Comparison of ENCODE assay signal across 13 cellular contexts in the genomic region with DNA sequence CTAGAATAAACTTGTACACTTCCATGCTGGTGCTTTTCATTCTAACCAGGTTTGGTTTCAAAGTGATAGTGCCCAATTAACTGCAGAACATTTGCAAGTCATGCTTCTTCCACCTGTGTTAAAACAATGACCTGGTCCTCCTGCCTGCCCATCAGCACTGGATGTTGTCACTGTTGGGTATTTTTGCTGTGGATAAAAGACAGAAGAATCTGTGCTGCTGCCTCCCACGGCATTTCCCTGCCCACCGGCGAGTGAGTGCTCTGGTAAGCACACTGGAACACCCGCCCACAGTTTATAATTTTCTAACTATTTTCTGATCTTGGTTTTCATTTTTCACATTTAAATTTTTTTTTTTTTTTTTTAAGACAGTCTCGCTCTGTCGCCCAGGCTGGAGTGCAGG. TPM values are rescaled to one million over a fixed set of nuclear protein-coding genes. Genes with fewer than 3 reads are reported as not detected.
DNase-seq lines count a peak whose midpoint lies in the region; ATAC-seq, FAIRE-seq and TF ChIP-seq lines count a peak whose summit lies in the region.
"Had no signal": no experiment of that assay in that cellular context is flagged by ENCODE, and none has a peak within 500 bp of the region (broad histone marks: within the 10 kb centered on the region; RNA-seq: fewer than 3 reads in every experiment).

No MANE protein-coding gene starts in this region.

- peak overlapping the region; percentile 98 for H3K27ac ChIP-seq in VCaP
- H3K27ac ChIP-seq: A549 had no signal

- ATAC-seq in stimulated activated memory B cell treated with anti-CD40 and anti-IgM and Interleukin-4, amounts not matched to agents 10 μg/mL and 1 μg/mL and 100 μg/mL, for 72 hours, result no peak
- ATAC-seq in GM19452 (IDR thresholded peaks at IDR 0.05; ENCODE audit: unreplicated experiment), result no peak
- ATAC-seq: A549 had no signal

- no peaks in the 10 kb centered on the region for H3K9me3 Mint-ChIP-seq in activated CD4-positive, alpha-beta T cell treated with anti-CD3 and anti-CD28 coated beads, Interleukin-2, amount 10 ng/mL, durations not matched to agents 24 days and 14 days
- H3K9me3 Mint-ChIP-seq in glutamatergic neuron (ENCODE audit: unreplicated experiment), result peaks cover 14% of the 10 kb centered on the region
- H3K9me3 Mint-ChIP-seq in stimulated activated memory B cell treated with anti-CD40 and anti-IgM and Interleukin-4, amounts not matched to agents 10 μg/mL and 1 μg/mL and 100 μg/mL, for 72 hours, result no peaks in the 10 kb centered on the region

- peak overlapping the region; percentile 19 for H3K4me3 Mint-ChIP-seq in activated CD4-positive, alpha-beta T cell treated with anti-CD3 and anti-CD28 coated beads, Interleukin-2, amount 10 ng/mL, durations not matched to agents 24 days and 14 days
- peak overlapping the region; percentile 72 for H3K4me3 Mint-ChIP-seq in glutamatergic neuron (ENCODE audit: unreplicated experiment)
- H3K4me3 Mint-ChIP-seq in stimulated activated memory B cell treated with anti-CD40 and anti-IgM and Interleukin-4, amounts not matched to agents 10 μg/mL and 1 μg/mL and 100 μg/mL, for 72 hours, result no peak overlapping the region

- H3K27me3 Mint-ChIP-seq in activated CD4-positive, alpha-beta T cell treated with anti-CD3 and anti-CD28 coated beads, Interleukin-2, amount 10 ng/mL, durations not matched to agents 24 days and 14 days, result peaks cover 2% of the 10 kb centered on the region
- H3K27me3 Mint-ChIP-seq in glutamatergic neuron (ENCODE audit: unreplicated experiment), result peaks cover 20% of the 10 kb centered on the region
- H3K27me3 Mint-ChIP-seq in stimulated activated memory B cell treated with anti-CD40 and anti-IgM and Interleukin-4, amounts not matched to agents 10 μg/mL and 1 μg/mL and 100 μg/mL, for 72 hours, result no peaks in the 10 kb centered on the region

- peak overlapping the region; percentile 31 for H3K27ac Mint-ChIP-seq in activated CD4-positive, alpha-beta T cell treated with anti-CD3 and anti-CD28 coated beads, Interleukin-2, amount 10 ng/mL, durations not matched to agents 24 days and 14 days
- peak overlapping the region; percentile 54 for H3K27ac Mint-ChIP-seq in glutamatergic neuron (ENCODE audit: unreplicated experiment)
- peak overlapping the region; percentile 9 for H3K27ac Mint-ChIP-seq in stimulated activated memory B cell treated with anti-CD40 and anti-IgM and Interleukin-4, amounts not matched to agents 10 μg/mL and 1 μg/mL and 100 μg/mL, for 72 hours

- no peak for DNase-seq in activated CD4-positive, alpha-beta T cell treated with anti-CD3 and anti-CD28 coated beads, Interleukin-2, amount 10 ng/mL, durations not matched to agents 24 days and 14 days
- DNase-seq in activated CD4-positive, alpha-beta T cell treated with anti-CD3 and anti-CD28 coated beads for 1 hour, result no peak
- DNase-seq in glutamatergic neuron (no peak), activated gamma-delta T cell (lab: John Stamatoyannopoulos, UW) (no peak), urothelium cell line (ENCODE audit: low spot score) (no peak)
- DNase-seq: activated gamma-delta T cell treated with Interleukin-2 at 50 U/mL for 16 hours, NCI-H1048, NCI-H226, sigmoid colon had no signal

- TF ChIP-seq CTCF in VCaP (conservative IDR thresholded peaks at IDR 0.05) (no peak), glutamatergic neuron (IDR thresholded peaks at IDR 0.05; ENCODE audit: partially characterized antibody, unreplicated experiment) (no peak)

- no peak for FAIRE-seq in urothelium cell line (lab: Jason Lieb, UNC)
- FAIRE-seq: A549 had no signal

- intact Hi-C loops in activated CD4-positive, alpha-beta T cell treated with anti-CD3 and anti-CD28 coated beads, Interleukin-2, amount 10 ng/mL, durations not matched to agents 24 days and 14 days (cut with micrococcal nuclease), result no loop called here

- peaks cover 15% of the 10 kb centered on the region for H3K36me3 Mint-ChIP-seq in activated CD4-positive, alpha-beta T cell treated with anti-CD3 and anti-CD28 coated beads, Interleukin-2, amount 10 ng/mL, durations not matched to agents 24 days and 14 days (ENCODE audit: low read depth)
- no peaks in the 10 kb centered on the region for H3K36me3 Mint-ChIP-seq in glutamatergic neuron (ENCODE audit: unreplicated experiment)
- H3K36me3 Mint-ChIP-seq in stimulated activated memory B cell treated with anti-CD40 and anti-IgM and Interleukin-4, amounts not matched to agents 10 μg/mL and 1 μg/mL and 100 μg/mL, for 72 hours, result no peaks in the 10 kb centered on the region

- peaks cover 30% of the 10 kb centered on the region for H3K4me1 Mint-ChIP-seq in activated CD4-positive, alpha-beta T cell treated with anti-CD3 and anti-CD28 coated beads, Interleukin-2, amount 10 ng/mL, durations not matched to agents 24 days and 14 days
- H3K4me1 Mint-ChIP-seq in glutamatergic neuron (ENCODE audit: low read depth, unreplicated experiment), result peaks cover 21% of the 10 kb centered on the region
- peaks cover 34% of the 10 kb centered on the region for H3K4me1 Mint-ChIP-seq in stimulated activated memory B cell treated with anti-CD40 and anti-IgM and Interleukin-4, amounts not matched to agents 10 μg/mL and 1 μg/mL and 100 μg/mL, for 72 hours

RNA-seq across cellular contexts. Expression of a gene that starts 2.3 kb away (rescaled TPM):
- total RNA-seq in activated CD4-positive, alpha-beta T cell treated with anti-CD3 and anti-CD28 coated beads, Interleukin-2, amount 10 ng/mL, durations not matched to agents 24 days and 14 days, result 55.4 and 56.2 TPM in 2 replicates
- 28.9 TPM for total RNA-seq in glutamatergic neuron (ENCODE audit: unreplicated experiment)

RNA-seq across cellular contexts. Expression of a gene that starts 36.9 kb away (rescaled TPM):
- 76.8 and 80.1 TPM in 2 replicates for total RNA-seq in activated CD4-positive, alpha-beta T cell treated with anti-CD3 and anti-CD28 coated beads, Interleukin-2, amount 10 ng/mL, durations not matched to agents 24 days and 14 days
- 354 TPM for total RNA-seq in glutamatergic neuron (ENCODE audit: unreplicated experiment)

RNA-seq across cellular contexts. Expression of a gene that starts 49.5 kb away (rescaled TPM):
- 109 TPM in 2 replicates for total RNA-seq in activated CD4-positive, alpha-beta T cell treated with anti-CD3 and anti-CD28 coated beads, Interleukin-2, amount 10 ng/mL, durations not matched to agents 24 days and 14 days
- total RNA-seq in glutamatergic neuron (ENCODE audit: unreplicated experiment), result 162 TPM
